In genomic region chr10:74854610-74855009, GRCh38 we compare ENCODE assay signal across 1 cellular context.
TF ChIP-seq lines count a peak whose summit lies in the region.

No MANE protein-coding gene starts in this region.

TF ChIP-seq in K562, 482 proteins besides CTCF, POLR2A, EP300 and RAD21 (continued from another document):
- TF ChIP-seq ZNF592 (IDR thresholded peaks at IDR 0.05) = no peak
- no peak for TF ChIP-seq VEZF1 (CRISPR knock-in tag; IDR thresholded peaks at IDR 0.05)
- TF ChIP-seq HDAC2 (IDR thresholded peaks at IDR 0.05) = no peak
- TF ChIP-seq JUNB (CRISPR knock-in tag; conservative IDR thresholded peaks at IDR 0.05) = no peak
- 0 out of 2 replicates have a peak, but pooled peaks have one; percentile 13 for TF ChIP-seq NFATC3 (IDR thresholded peaks at IDR 0.05)
- no peak for TF ChIP-seq CTCFL (IDR thresholded peaks at IDR 0.05; ENCODE audit: borderline replicate concordance, insufficient read depth, low read depth, low read length, poor library complexity, severe bottlenecking)
